ENCODE assay signal across 1 cellular context in the genomic region with DNA sequence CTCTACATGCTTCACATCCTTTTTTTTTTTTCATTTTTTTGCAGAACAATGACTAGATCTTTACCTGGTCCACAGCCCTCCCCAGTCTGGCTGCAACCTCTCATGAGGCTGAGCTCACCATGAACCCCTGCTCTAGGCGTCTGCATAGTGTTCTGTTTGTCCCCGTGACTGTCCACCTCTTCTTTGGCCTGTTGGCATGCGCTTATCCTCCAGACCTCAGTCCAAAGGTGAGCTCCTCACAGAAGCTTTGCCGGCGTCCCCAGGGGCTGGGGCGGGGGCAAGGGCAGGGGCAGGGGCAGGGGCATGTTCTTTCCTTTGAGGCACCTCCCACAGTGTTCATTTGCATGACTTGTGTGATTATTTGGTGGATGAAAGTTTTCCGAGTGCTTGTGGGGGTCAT.
TF ChIP-seq lines count a peak whose summit lies in the region.

No MANE protein-coding gene starts in this region.

TF ChIP-seq in IMR-90, 13 proteins besides CTCF, POLR2A, EP300 and RAD21:
- TF ChIP-seq CEBPB (IDR thresholded peaks at IDR 0.05; ENCODE audit: low read depth, low read length) = no peak
- no peak for TF ChIP-seq RCOR1 (IDR thresholded peaks at IDR 0.05; ENCODE audit: insufficient replicate concordance, low read length)
- TF ChIP-seq SMC3 (IDR thresholded peaks at IDR 0.05; ENCODE audit: low read depth, low read length) = no peak
- TF ChIP-seq MAZ (IDR thresholded peaks at IDR 0.05; ENCODE audit: borderline replicate concordance, low read depth, low read length) = no peak
- TF ChIP-seq NFE2L2 (IDR thresholded peaks at IDR 0.05; ENCODE audit: low read depth, low read length) = no peak
- no peak for TF ChIP-seq MAFK (IDR thresholded peaks at IDR 0.05; ENCODE audit: low read depth, low read length)
- no peak for TF ChIP-seq FOS (IDR thresholded peaks at IDR 0.05; ENCODE audit: low read depth, low read length)
- TF ChIP-seq ELK1 (IDR thresholded peaks at IDR 0.05; ENCODE audit: borderline replicate concordance, low read depth, low read length) = no peak
- no peak for TF ChIP-seq CHD1 (IDR thresholded peaks at IDR 0.05; ENCODE audit: low read depth, low read length)
TF ChIP-seq in IMR-90: peak in this region for 0.
